Comparison of ENCODE assay signal across 1 cellular context in genomic region chr20:61874421-61875068, GRCh38.
TF ChIP-seq lines count a peak whose summit lies in the region.

No MANE protein-coding gene starts in this region.

TF ChIP-seq in K562, 482 proteins besides CTCF, POLR2A, EP300 and RAD21 (continued from another document):
- no peak for TF ChIP-seq CHD7 (IDR thresholded peaks at IDR 0.05; ENCODE audit: low read depth, low read length)
- no peak for TF ChIP-seq PCBP1 (IDR thresholded peaks at IDR 0.05; ENCODE audit: low read depth, low read length, poor library complexity, severe bottlenecking)
